Comparison of ENCODE assay signal across 8 cellular contexts in genomic region chr5:177454397-177455035, GRCh38. TPM values are rescaled to one million over a fixed set of nuclear protein-coding genes. Genes with fewer than 3 reads are reported as not detected.
DNase-seq lines count a peak whose midpoint lies in the region; ATAC-seq, FAIRE-seq and TF ChIP-seq lines count a peak whose summit lies in the region.

No MANE protein-coding gene starts in this region.

- in situ Hi-C loops in T47D (cut with HindIII; ENCODE audit: low pct_unique_long_range_greater_than_20kb, low sequenced_read_pairs): no loop called here

- ATAC-seq in HG02981 (IDR thresholded peaks at IDR 0.05; ENCODE audit: unreplicated experiment): peak; percentile 43

- no peaks in the 10 kb centered on the region for H3K9me3 ChIP-seq in WERI-Rb-1 (ENCODE audit: severe bottlenecking)
- H3K9me3 ChIP-seq in small intestine (ENCODE audit: control insufficient read depth, low read depth): no peaks in the 10 kb centered on the region

- H3K36me3 ChIP-seq in WERI-Rb-1 (peaks cover 20% of the 10 kb centered on the region), small intestine (ENCODE audit: control insufficient read depth in 2 of 2, insufficient read depth in 2 of 2, low read length in 2 of 2) (no peaks in the 10 kb centered on the region)

- peak overlapping the region; percentile 80 for H3K27ac ChIP-seq in WERI-Rb-1
- H3K27ac ChIP-seq in small intestine (ENCODE audit: low read depth in 1 of 2, low read length in 1 of 2): peak overlapping the region; percentile 76 to 89

- H3K4me1 ChIP-seq in small intestine (ENCODE audit: control insufficient read depth in 2 of 2, insufficient read depth in 1 of 2, low read depth in 1 of 2, low read length in 1 of 2): no peaks in the 10 kb centered on the region

- peak; percentile 71 for TF ChIP-seq CTCF in WERI-Rb-1 (IDR thresholded peaks at IDR 0.05; ENCODE audit: low read depth, low read length)

- no peaks in the 10 kb centered on the region for H3K27me3 ChIP-seq in WERI-Rb-1 (ENCODE audit: insufficient read depth, low read depth, severe bottlenecking)
- no peaks in the 10 kb centered on the region for H3K27me3 ChIP-seq in small intestine (ENCODE audit: control insufficient read depth in 2 of 2, insufficient read depth in 2 of 2, low read length in 2 of 2)

- FAIRE-seq in GM18507 (lab: Jason Lieb, UNC) (peak; percentile 93), small intestine (lab: Jason Lieb, UNC) (no peak)

- WGBS in small intestine, 3 donors: 0% methylated on average over 47 to 84 of the region's 84 CpGs

- peak; percentile 100 for DNase-seq in 8988T
- DNase-seq in GM18507 (ENCODE audit: extremely low spot score, insufficient read length, low read depth): peak; percentile 95
- peak; percentile 62 for DNase-seq in NCI-H2107 (lab: John Stamatoyannopoulos, UW)
- DNase-seq in WERI-Rb-1: peak; percentile 83
- DNase-seq in T47D (ENCODE audit: low read depth in 1 of 2, low spot score in 1 of 2): peak; percentile 93 to 100
- peak; percentile 94 for DNase-seq in iPS-NIHi11 (ENCODE audit: low spot score)
- peak; percentile 91 for DNase-seq in small intestine

- H3K4me3 ChIP-seq in WERI-Rb-1 (ENCODE audit: low read depth, low read length): peak overlapping the region; percentile 52
- H3K4me3 ChIP-seq in small intestine (ENCODE audit: low read depth in 1 of 2, low read length in 2 of 2): peak overlapping the region; percentile 47 to 71

RNA-seq across cellular contexts. Expression of gene PRR7, which starts 7.9 kb away (rescaled TPM):
- 1 to 10 TPM; 1.1 to 3.7 (median 3.0) TPM for polyA plus RNA-seq in small intestine

RNA-seq across cellular contexts. Expression of gene DBN1, which starts 18.9 kb away (rescaled TPM):
- 10 to 100 TPM in 1 of 3 donors, 1 to 10 TPM in 2; 1.6 to 32.0 (median 5.1) TPM for polyA plus RNA-seq in small intestine

RNA-seq across cellular contexts. Expression of gene GRK6, which starts 28.0 kb away (rescaled TPM):
- 10 to 100 TPM; 20.4 to 29.5 (median 28.5) TPM for polyA plus RNA-seq in small intestine

RNA-seq across cellular contexts. Expression of gene PDLIM7, which starts 42.9 kb away (rescaled TPM):
- 10 to 100 TPM in 1 of 3 donors, 1 to 10 TPM in 2; 3.8 to 44.4 (median 8.9) TPM for polyA plus RNA-seq in small intestine

RNA-seq across cellular contexts. Expression of gene F12, which starts 45.2 kb away (rescaled TPM):
- 10 to 100 TPM; 17.0 to 22.4 (median 20.3) TPM for polyA plus RNA-seq in small intestine

Comparison
In these comparisons a context has a peak if more than half of its experiments do, and no peak if none do; other contexts are left out.
1. Peak in every context shown above with its lines: DNase-seq, ATAC-seq, H3K4me3 ChIP-seq and H3K27ac ChIP-seq.